Comparison of ENCODE assay signal across 8 cellular contexts in genomic region chr3:171459130-171459941, GRCh38. TPM values are rescaled to one million over a fixed set of nuclear protein-coding genes. Genes with fewer than 3 reads are reported as not detected.
DNase-seq lines count a peak whose midpoint lies in the region; ATAC-seq, FAIRE-seq and TF ChIP-seq lines count a peak whose summit lies in the region.

No MANE protein-coding gene starts in this region.

- no peak overlapping the region for H2BK120ac ChIP-seq in neuronal stem cell (ENCODE audit: low read depth, low read length)

- H3K9ac ChIP-seq in OCI-LY1 (ENCODE audit: low read length) (no peak overlapping the region), neuronal stem cell (ENCODE audit: low read depth, low read length, poor library complexity) (peak overlapping the region; percentile 72)

- no peak overlapping the region for H2BK5ac ChIP-seq in neuronal stem cell (ENCODE audit: low read length)

- peak overlapping the region; percentile 59 for H3K4me3 ChIP-seq in OCI-LY1 (ENCODE audit: low read depth, low read length, poor library complexity, severe bottlenecking)
- H3K4me3 ChIP-seq in neuronal stem cell (ENCODE audit: low read length in 2 of 2) = peak overlapping the region; percentile 82 to 89
- H3K4me3 ChIP-seq in transverse colon = peak overlapping the region; percentile 69 to 85 (median 78)

- H3K4ac ChIP-seq in neuronal stem cell (ENCODE audit: low read length) = no peak overlapping the region

- no peak overlapping the region for H2AK5ac ChIP-seq in neuronal stem cell (ENCODE audit: low read depth, low read length)

- H4K20me1 ChIP-seq in OCI-LY1 (ENCODE audit: insufficient read depth, low read length) = no peaks in the 10 kb centered on the region

- H3K9me3 ChIP-seq in OCI-LY1 (ENCODE audit: low read length) (no peaks in the 10 kb centered on the region), neuronal stem cell (replicated peaks in 1 of 2; ENCODE audit: control insufficient read depth in 2 of 2, insufficient read depth in 1 of 2, low read depth in 1 of 2, low read length in 2 of 2) (peaks cover 0 to 6% of the 10 kb centered on the region in 2 donors), transverse colon (no peaks in the 10 kb centered on the region)

- peak; percentile 33 for ATAC-seq in foreskin keratinocyte

- H3K27ac ChIP-seq in OCI-LY1 (ENCODE audit: low read depth, low read length, poor library complexity, severe bottlenecking) (no peak overlapping the region), foreskin keratinocyte (no peak overlapping the region), neuronal stem cell (replicated peaks; ENCODE audit: low read length) (no peak overlapping the region), transverse colon (peak overlapping the region; percentile 90 to 95 (median 92))

- H3K9me2 ChIP-seq in OCI-LY1 (ENCODE audit: low read depth, low read length) = no peaks in the 10 kb centered on the region

- no peaks in the 10 kb centered on the region for H3K79me1 ChIP-seq in neuronal stem cell (ENCODE audit: low read depth, low read length)

- H2BK12ac ChIP-seq in neuronal stem cell (ENCODE audit: low read length) = no peak overlapping the region

- H3K23ac ChIP-seq in neuronal stem cell (ENCODE audit: low read depth, low read length, poor library complexity) = peak overlapping the region; percentile 6

- TF ChIP-seq CTCF in OCI-LY1 (IDR thresholded peaks at IDR 0.05; ENCODE audit: low read length) (no peak), foreskin keratinocyte (conservative IDR thresholded peaks at IDR 0.05) (no peak), transverse colon (IDR thresholded peaks at IDR 0.05) (no peak)

- no CpG with 5 or more reads among the region's 36 CpGs for WGBS in neuronal stem cell (ENCODE audit: extremely low coverage in 2 of 2, insufficient read length in 2 of 2, insufficient replicate concordance in 1 of 2), 2 donors
- WGBS in transverse colon (ENCODE audit: low coverage in 1 of 2), 2 donors = 1% methylated on average over 30 of the region's 36 CpGs; no CpG with 5 or more reads in 1 of the 2 donors

- H3K79me2 ChIP-seq in OCI-LY1 (ENCODE audit: insufficient read depth, low read length) = no peaks in the 10 kb centered on the region

- H3K18ac ChIP-seq in neuronal stem cell (ENCODE audit: low read length) = no peak overlapping the region

- H4K8ac ChIP-seq in neuronal stem cell (ENCODE audit: low read depth, low read length) = no peak overlapping the region

- in situ Hi-C loops in transverse colon (cut with MboI; ENCODE audit: low pct_ligation_motif_present in 1 of 4, low pct_unique_long_range_greater_than_20kb in 1 of 4, low sequenced_read_pairs in 3 of 4) = no loop called here

- H3K14ac ChIP-seq in neuronal stem cell (ENCODE audit: low read length) = no peak overlapping the region

- peak; percentile 54 for TF ChIP-seq POLR2A in transverse colon (IDR thresholded peaks at IDR 0.05)

- H3K36me3 ChIP-seq in OCI-LY1 (ENCODE audit: insufficient read depth, low read length) (no peaks in the 10 kb centered on the region), neuronal stem cell (replicated peaks in 1 of 2; ENCODE audit: control insufficient read depth in 2 of 2, insufficient read depth in 2 of 2, low read length in 2 of 2) (no peaks in the 10 kb centered on the region), transverse colon (no peaks in the 10 kb centered on the region)

- peak overlapping the region; percentile 71; the same call in 1 of the 2 replicates for H3K4me2 ChIP-seq in OCI-LY1 (ENCODE audit: low read length)
- peak overlapping the region; percentile 90 for H3K4me2 ChIP-seq in neuronal stem cell (ENCODE audit: insufficient read depth, low read length, poor library complexity, severe bottlenecking)

- H3F3A ChIP-seq in OCI-LY1 (ENCODE audit: insufficient read depth, low read length) = no peaks in the 10 kb centered on the region

- H3K27me3 ChIP-seq in OCI-LY1 (ENCODE audit: insufficient read depth, low read length) = peaks cover 5% of the 10 kb centered on the region; the same call in 1 of the 2 replicates
- no peaks in the 10 kb centered on the region for H3K27me3 ChIP-seq in foreskin keratinocyte
- peaks cover 0 to 32% (median 0%) of the 10 kb centered on the region in 3 experiments for H3K27me3 ChIP-seq in neuronal stem cell (ENCODE audit: control insufficient read depth in 3 of 3, insufficient read depth in 3 of 3, low read depth in 1 of 3, low read length in 3 of 3)
- H3K27me3 ChIP-seq in transverse colon = no peaks in the 10 kb centered on the region

- no peak overlapping the region for H2AFZ ChIP-seq in OCI-LY1 (ENCODE audit: low read length)
- peak overlapping the region; percentile 93 for H2AFZ ChIP-seq in neuronal stem cell (ENCODE audit: low read length)

- H2BK15ac ChIP-seq in neuronal stem cell (ENCODE audit: low read length) = no peak overlapping the region

- FAIRE-seq in frontal cortex (lab: Jason Lieb, UNC) = no peak

- no peak overlapping the region for H4K91ac ChIP-seq in neuronal stem cell (ENCODE audit: low read depth, low read length, poor library complexity)

- TF ChIP-seq EP300 in transverse colon (IDR thresholded peaks at IDR 0.05; ENCODE audit: low read depth) = no peak

- intact Hi-C loops in transverse colon (cut with DNase I; ENCODE audit: low total_unique reads) = no loop called here

- DNase-seq in NCI-H2196 treated with DMSO at 0.1 percent for 48 hours (lab: John Stamatoyannopoulos, UW; ENCODE audit: unreplicated experiment) (peak; percentile 42), NCI-H2196 (lab: John Stamatoyannopoulos, UW; ENCODE audit: unreplicated experiment) (no peak), foreskin keratinocyte (peak; percentile 19 to 36), neuronal stem cell (ENCODE audit: low spot score) (peak; percentile 15), transverse colon (peak; percentile 76), frontal cortex (ENCODE audit: low spot score in 2 of 2) (no peak)
- DNase-seq in activated effector memory CD4-positive, alpha-beta T cell treated with anti-CD3 and anti-CD28 coated beads, Interleukin-2, amount 50 U/mL, for 16 hours = peak; percentile 85

- H3K4me1 ChIP-seq in OCI-LY1 (ENCODE audit: insufficient read depth, low read length, severe bottlenecking) (peaks cover 13% of the 10 kb centered on the region), foreskin keratinocyte (peaks cover 7% of the 10 kb centered on the region), neuronal stem cell (ENCODE audit: control insufficient read depth in 2 of 2, insufficient read depth in 1 of 2, low read depth in 1 of 2, low read length in 2 of 2) (peaks cover 11 to 13% of the 10 kb centered on the region in 2 donors), transverse colon (peaks cover 0 to 36% (median 21%) of the 10 kb centered on the region in 4 donors)

RNA-seq across cellular contexts. Expression of gene TNIK, which starts 0.9 kb away (rescaled TPM):
- total RNA-seq in foreskin keratinocyte = 9.4 and 12.3 TPM in 2 replicates
- polyA plus RNA-seq in foreskin keratinocyte = 3.2 and 3.7 TPM in 2 replicates
- polyA plus RNA-seq in neuronal stem cell (2013, experiment 1 of 2) = 3.5 TPM
- polyA plus RNA-seq in neuronal stem cell (2013, experiment 2 of 2) = 3.1 TPM
- total RNA-seq in transverse colon = 10 to 100 TPM; 32.9 to 52.0 (median 40.2) TPM
- 75.4 TPM for total RNA-seq in frontal cortex

Comparison
In these comparisons a context has a peak if more than half of its experiments do, and no peak if none do; other contexts are left out.
1. DNase-seq: peak in NCI-H2196 treated with DMSO at 0.1 percent for 48 hours (single experiment), activated effector memory CD4-positive, alpha-beta T cell treated with anti-CD3 and anti-CD28 coated beads, Interleukin-2, amount 50 U/mL, for 16 hours (single experiment), foreskin keratinocyte (2 of 2), neuronal stem cell (single experiment) and transverse colon (single experiment); none in NCI-H2196 (single experiment) and frontal cortex (0 of 2).
2. H3K27ac ChIP-seq: peak in transverse colon (4 of 4); none in OCI-LY1 (single experiment), foreskin keratinocyte (single experiment) and neuronal stem cell (single experiment).
3. Peak in every context shown above with its lines, with median percentiles within 50 percentile points of each other: H3K4me3 ChIP-seq.